22 cellular contexts compared by ENCODE assay signal in the genomic region with DNA sequence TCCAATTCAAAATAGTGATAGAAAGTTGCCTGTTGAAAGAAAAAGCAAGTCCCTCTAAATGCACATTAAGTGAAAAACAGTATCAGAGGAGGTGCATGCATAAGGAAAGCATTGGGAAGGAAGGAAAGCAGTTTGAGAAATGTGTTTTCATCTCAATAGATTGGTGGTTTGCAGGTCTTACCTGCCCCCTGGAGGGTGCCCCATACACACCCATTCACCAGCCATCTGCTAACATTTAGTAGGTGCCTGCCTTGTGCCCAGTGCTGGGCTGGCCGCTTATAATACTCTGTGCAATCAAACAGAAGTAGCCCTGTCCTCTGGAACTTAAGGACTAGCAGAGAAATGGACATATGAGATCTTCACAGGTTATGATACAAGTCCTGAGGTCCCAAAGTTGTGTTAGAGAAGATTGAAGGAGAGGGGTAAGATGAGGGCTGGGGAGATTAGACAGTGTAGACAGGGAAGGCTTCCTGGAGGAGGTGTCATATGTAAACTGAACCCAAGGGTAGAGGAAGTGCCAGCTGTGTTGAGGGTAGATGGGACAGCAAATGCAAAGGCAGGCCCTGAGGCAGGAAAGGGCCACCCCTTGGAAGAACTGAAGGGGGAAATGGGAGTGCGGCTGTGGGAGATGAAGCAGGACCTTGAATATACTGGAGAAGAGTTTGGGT.
DNase-seq lines count a peak whose midpoint lies in the region; ATAC-seq and TF ChIP-seq lines count a peak whose summit lies in the region.
"Had no signal": no experiment of that assay in that cellular context is flagged by ENCODE, and none has a peak within 500 bp of the region (broad histone marks: within the 10 kb centered on the region; RNA-seq: fewer than 3 reads in every experiment).

No MANE protein-coding gene starts in this region.

- BruUV-seq in HCT116 (replicated peaks; lab: Mats Ljungman, UMichigan) (no TSS peak), OCI-LY7 (replicated peaks; lab: Mats Ljungman, UMichigan) (no TSS peak)

- no peak overlapping the region for H2AK5ac ChIP-seq in neuronal stem cell (ENCODE audit: low read depth, low read length)

- H2AFZ ChIP-seq in HCT116 (ENCODE audit: low read depth, low read length, poor library complexity, severe bottlenecking) (no peak overlapping the region), OCI-LY7 (ENCODE audit: low read length) (no peak overlapping the region), neuronal stem cell (ENCODE audit: low read length) (no peak overlapping the region)
- H2AFZ ChIP-seq: hepatocyte, parathyroid adenoma had no signal

- H3K9ac ChIP-seq in HCT116 (ENCODE audit: low read length) (no peak overlapping the region), endodermal cell (ENCODE audit: extremely low read depth, low read length, poor library complexity, severe bottlenecking) (no peak overlapping the region), neuronal stem cell (ENCODE audit: low read depth, low read length, poor library complexity) (no peak overlapping the region)
- H3K9ac ChIP-seq: parathyroid adenoma had no signal

- H2BK5ac ChIP-seq in neuronal stem cell (ENCODE audit: low read length) = no peak overlapping the region

- H3K9me2 ChIP-seq in HCT116 (ENCODE audit: insufficient read depth) = no peaks in the 10 kb centered on the region
- H3K9me2 ChIP-seq in OCI-LY7 (ENCODE audit: insufficient read depth, low read length) = no peaks in the 10 kb centered on the region

- H3K27ac Mint-ChIP-seq in endodermal cell = no peak overlapping the region
- H3K27ac Mint-ChIP-seq: activated CD4-positive, alpha-beta memory T cell treated with anti-CD3 and anti-CD28 coated beads, Interleukin-2, amount 10 ng/mL, durations not matched to agents 7 days and 5 days; naive thymus-derived CD4-positive, alpha-beta T cell had no signal

- H3K79me1 ChIP-seq in neuronal stem cell (ENCODE audit: low read depth, low read length) = no peaks in the 10 kb centered on the region

- RAD21 ChIA-PET in HCT116 (lab: Charles Lee; ENCODE audit: low non-redundant PET in 1 of 2, low total read pairs in 2 of 2, uncharacterized antibody in 2 of 2, unreplicated experiment in 2 of 2) = no interaction called here

- H3K4me3 Mint-ChIP-seq in endodermal cell = no peak overlapping the region
- H3K4me3 Mint-ChIP-seq: activated CD4-positive, alpha-beta memory T cell treated with anti-CD3 and anti-CD28 coated beads, Interleukin-2, amount 10 ng/mL, durations not matched to agents 7 days and 5 days; naive thymus-derived CD4-positive, alpha-beta T cell had no signal

- H3K14ac ChIP-seq in neuronal stem cell (ENCODE audit: low read length) = peak overlapping the region; percentile 9

- TF ChIP-seq RAD21 in HCT116 (IDR thresholded peaks at IDR 0.05; ENCODE audit: low read depth) = peak; percentile 46

- no peaks in the 10 kb centered on the region for H3K9me3 ChIP-seq in HCT116 (ENCODE audit: control insufficient read depth in 1 of 2, insufficient read depth in 1 of 2, low read depth in 1 of 2, low read length in 2 of 2)
- H3K9me3 ChIP-seq in OCI-LY7 (ENCODE audit: low read length) = no peaks in the 10 kb centered on the region
- H3K9me3 ChIP-seq in endodermal cell (ENCODE audit: control insufficient read depth, low read length) = no peaks in the 10 kb centered on the region
- peaks cover 5 to 8% of the 10 kb centered on the region in 2 donors for H3K9me3 ChIP-seq in neuronal stem cell (replicated peaks in 1 of 2; ENCODE audit: control insufficient read depth in 2 of 2, insufficient read depth in 1 of 2, low read depth in 1 of 2, low read length in 2 of 2)

- no peak overlapping the region for H3K18ac ChIP-seq in neuronal stem cell (ENCODE audit: low read length)

- H2BK12ac ChIP-seq in neuronal stem cell (ENCODE audit: low read length) = no peak overlapping the region

- intact Hi-C loops in HCT116 (cut with micrococcal nuclease) (loop anchor here (5.0 kb wide), 1 partner anchor 210 kb away; no protein-coding TSS in a partner anchor), OCI-LY7 (cut with micrococcal nuclease; ENCODE audit: unreplicated experiment) (no loop called here)

- 0 to 50% methylated on average over 1 to 2 of the region's 2 CpGs for WGBS in endodermal cell (ENCODE audit: insufficient coverage in 1 of 2, insufficient read length in 1 of 2), 2 experiments
- no CpG with 5 or more reads among the region's 2 CpGs for WGBS in neuronal stem cell (ENCODE audit: extremely low coverage in 2 of 2, insufficient read length in 2 of 2, insufficient replicate concordance in 1 of 2), 2 donors

- no peak overlapping the region for H3K4ac ChIP-seq in neuronal stem cell (ENCODE audit: low read length)

- no peak overlapping the region for H2BK120ac ChIP-seq in neuronal stem cell (ENCODE audit: low read depth, low read length)

- no peak overlapping the region for H4K8ac ChIP-seq in neuronal stem cell (ENCODE audit: low read depth, low read length)

- H3K27me3 Mint-ChIP-seq in endodermal cell (ENCODE audit: insufficient read depth) = peaks cover 62% of the 10 kb centered on the region

- CTCF ChIA-PET in HCT116 (lab: Charles Lee) = no interaction called here
- CTCF ChIA-PET in OCI-LY7 (lab: Charles Lee; ENCODE audit: unreplicated experiment) = no interaction called here

- H3K36me3 Mint-ChIP-seq in endodermal cell (ENCODE audit: low read depth) = no peaks in the 10 kb centered on the region
- H3K36me3 Mint-ChIP-seq: naive thymus-derived CD4-positive, alpha-beta T cell had no signal

- no peaks in the 10 kb centered on the region for H4K20me1 ChIP-seq in HCT116 (ENCODE audit: insufficient read depth)
- no peaks in the 10 kb centered on the region for H4K20me1 ChIP-seq in OCI-LY7 (ENCODE audit: insufficient read depth, low read length)

- peaks cover 2% of the 10 kb centered on the region for H3K4me1 Mint-ChIP-seq in endodermal cell
- H3K4me1 Mint-ChIP-seq: activated CD4-positive, alpha-beta memory T cell treated with anti-CD3 and anti-CD28 coated beads, Interleukin-2, amount 10 ng/mL, durations not matched to agents 7 days and 5 days had no signal

- H3K4me2 ChIP-seq in HCT116 (ENCODE audit: low read length) = no peak overlapping the region
- H3K4me2 ChIP-seq in OCI-LY7 (ENCODE audit: low read length) = no peak overlapping the region
- no peak overlapping the region for H3K4me2 ChIP-seq in neuronal stem cell (ENCODE audit: insufficient read depth, low read length, poor library complexity, severe bottlenecking)
- H3K4me2 ChIP-seq: hepatocyte had no signal

- ATAC-seq in HCT116 (no peak; the same call in 1 of the 2 replicates), HG02885 (IDR thresholded peaks at IDR 0.05; ENCODE audit: poor library complexity, unreplicated experiment) (no peak)
- ATAC-seq: naive thymus-derived CD4-positive, alpha-beta T cell had no signal

- H3K36me3 ChIP-seq in HCT116 (ENCODE audit: control insufficient read depth in 1 of 2, insufficient read depth in 2 of 2, low read length in 2 of 2) (no peaks in the 10 kb centered on the region), OCI-LY7 (ENCODE audit: insufficient read depth, low read length) (no peaks in the 10 kb centered on the region), endodermal cell (ENCODE audit: control insufficient read depth, insufficient read depth, low read length) (no peaks in the 10 kb centered on the region), neuronal stem cell (replicated peaks in 1 of 2; ENCODE audit: control insufficient read depth in 2 of 2, insufficient read depth in 2 of 2, low read length in 2 of 2) (no peaks in the 10 kb centered on the region)
- H3K36me3 ChIP-seq: tibial nerve had no signal

- no peak overlapping the region for H3K27ac ChIP-seq in HCT116 (ENCODE audit: low read depth, low read length)
- H3K27ac ChIP-seq in OCI-LY7 (ENCODE audit: low read depth, low read length, poor library complexity, severe bottlenecking) = no peak overlapping the region
- no peak overlapping the region for H3K27ac ChIP-seq in endodermal cell (ENCODE audit: low read depth, low read length)
- no peak overlapping the region for H3K27ac ChIP-seq in neuronal stem cell (replicated peaks; ENCODE audit: low read length)
- H3K27ac ChIP-seq: hepatocyte, parathyroid adenoma, tibial nerve had no signal

- no peak overlapping the region for H3K4me3 ChIP-seq in HCT116 (replicated peaks in 1 of 2; ENCODE audit: low read depth in 1 of 2, low read length in 2 of 2)
- H3K4me3 ChIP-seq in OCI-LY7 (ENCODE audit: low read depth, low read length, poor library complexity, severe bottlenecking) = no peak overlapping the region
- H3K4me3 ChIP-seq in endodermal cell (ENCODE audit: low read length) = no peak overlapping the region
- H3K4me3 ChIP-seq in neuronal stem cell (ENCODE audit: low read length in 2 of 2) = no peak overlapping the region
- H3K4me3 ChIP-seq: hepatocyte, tibial nerve had no signal

- DNase-seq in HCT116 (ENCODE audit: low read depth, low spot score) (no peak), OCI-LY7 (ENCODE audit: low spot score) (no peak), endodermal cell (no peak), neuronal stem cell (ENCODE audit: low spot score) (no peak), inferior parietal cortex (ENCODE audit: extremely low spot score) (no peak)
- DNase-seq in activated CD4-positive, alpha-beta T cell treated with anti-CD3 and anti-CD28 coated beads, Interleukin-2, amount 50 U/mL, for 48 hours = no peak
- DNase-seq: activated CD4-positive, alpha-beta memory T cell treated with anti-CD3 and anti-CD28 coated beads, Interleukin-2, amount 10 ng/mL, durations not matched to agents 7 days and 5 days; activated naive CD4-positive, alpha-beta T cell; activated T-cell treated with anti-CD3 and anti-CD28 coated beads, Interleukin-2, amount 50 U/mL, for 1 hour; AML-193; anterior cingulate cortex; EL; kidney glomerular epithelial cell; mesendoderm; naive thymus-derived CD4-positive, alpha-beta T cell; NCI-H1694; SHP77 treated with DMSO at 0.1 percent for 48 hours; stimulated activated naive CD8-positive, alpha-beta T cell treated with anti-CD3 and anti-CD28 coated beads, Interleukin-15, Interleukin-2, amounts not matched to agents 100 U/mL and 50 U/mL, for 24 hours had no signal

- no peaks in the 10 kb centered on the region for H3K79me2 ChIP-seq in HCT116 (ENCODE audit: insufficient read depth, low read length)
- H3K79me2 ChIP-seq in OCI-LY7 (ENCODE audit: insufficient read depth, low read depth, low read length) = no peaks in the 10 kb centered on the region
- H3K79me2 ChIP-seq: hepatocyte, parathyroid adenoma had no signal

- no peak overlapping the region for H3K23ac ChIP-seq in neuronal stem cell (ENCODE audit: low read depth, low read length, poor library complexity)

- POLR2A ChIA-PET in HCT116 (lab: Charles Lee) (no interaction called here), OCI-LY7 (lab: Charles Lee) (interaction anchor here (0.6 kb wide), 2 partner anchors 11 to 285 kb away, joined by 6 to 7 read pairs; no protein-coding TSS in a partner anchor)

- H3K9me3 Mint-ChIP-seq in endodermal cell = peaks cover 5% of the 10 kb centered on the region
- H3K9me3 Mint-ChIP-seq: activated CD4-positive, alpha-beta memory T cell treated with anti-CD3 and anti-CD28 coated beads, Interleukin-2, amount 10 ng/mL, durations not matched to agents 7 days and 5 days had no signal

- H3K4me1 ChIP-seq in HCT116 (ENCODE audit: control insufficient read depth in 1 of 2, insufficient read depth in 2 of 2, low read length in 2 of 2) (peaks cover 0 to 4% of the 10 kb centered on the region in 2 experiments; a peak in 1 of 4 replicates), OCI-LY7 (ENCODE audit: insufficient read depth, low read length, poor library complexity, severe bottlenecking) (no peaks in the 10 kb centered on the region), endodermal cell (ENCODE audit: control insufficient read depth, insufficient read depth, low read length) (peaks cover 4% of the 10 kb centered on the region), neuronal stem cell (ENCODE audit: control insufficient read depth in 2 of 2, insufficient read depth in 1 of 2, low read depth in 1 of 2, low read length in 2 of 2) (peaks cover 8 to 10% of the 10 kb centered on the region in 2 donors)
- H3K4me1 ChIP-seq: parathyroid adenoma had no signal

- no peak overlapping the region for H2BK15ac ChIP-seq in neuronal stem cell (ENCODE audit: low read length)

- H3K27me3 ChIP-seq in HCT116 (ENCODE audit: insufficient read depth, low read length) (0 out of 2 replicates have a peak, but pooled peaks cover 6% of the 10 kb centered on the region), endodermal cell (ENCODE audit: control insufficient read depth, insufficient read depth, low read length, poor library complexity, severe bottlenecking) (peaks cover 39% of the 10 kb centered on the region), neuronal stem cell (ENCODE audit: control insufficient read depth in 3 of 3, insufficient read depth in 3 of 3, low read depth in 1 of 3, low read length in 3 of 3) (peaks cover 0 to 3% (median 0%) of the 10 kb centered on the region in 3 experiments)

- H4K91ac ChIP-seq in neuronal stem cell (ENCODE audit: low read depth, low read length, poor library complexity) = no peak overlapping the region

- no peak for TF ChIP-seq POLR2A in HCT116 (IDR thresholded peaks at IDR 0.05; ENCODE audit: borderline replicate concordance, extremely low read depth, insufficient read depth, insufficient read length)

- TF ChIP-seq CTCF in HCT116 (IDR thresholded peaks at IDR 0.05 in 2 of 3, conservative IDR thresholded peaks at IDR 0.05 in 1 of 3; ENCODE audit: borderline replicate concordance in 1 of 3, insufficient read depth in 1 of 3, low read depth in 2 of 3, low read length in 2 of 3) (peak in 2 of 3 experiments; percentile 1 to 22; a peak in 1 of 6 replicates), OCI-LY7 (conservative IDR thresholded peaks at IDR 0.05; ENCODE audit: low read length) (peak; percentile 60), endodermal cell (conservative IDR thresholded peaks at IDR 0.05) (peak; percentile 51)
